ENCODE assay signal across 8 cellular contexts in genomic region chr3:48472923-48473616, GRCh38. TPM values are rescaled to one million over a fixed set of nuclear protein-coding genes. Genes with fewer than 3 reads are reported as not detected.
DNase-seq lines count a peak whose midpoint lies in the region; FAIRE-seq and TF ChIP-seq lines count a peak whose summit lies in the region.

No MANE protein-coding gene starts in this region.

- TF ChIP-seq CTCF in LNCAP (IDR thresholded peaks at IDR 0.05), result peak; percentile 48; the same call in 1 of the 2 replicates

- H3K36me3 Mint-ChIP-seq in activated naive CD4-positive, alpha-beta T cell treated with anti-CD3 and anti-CD28 coated beads for 36 hours (ENCODE audit: low read depth), result peaks cover 18% of the 10 kb centered on the region

- peak overlapping the region; percentile 78 for H3K4me3 Mint-ChIP-seq in activated naive CD4-positive, alpha-beta T cell treated with anti-CD3 and anti-CD28 coated beads for 36 hours

- intact Hi-C loops in activated naive CD4-positive, alpha-beta T cell treated with anti-CD3 and anti-CD28 coated beads for 36 hours (cut with micrococcal nuclease), result loop anchor here (1.0 to 10.0 kb wide), 8 partner anchors 32 to 1762 kb away; partner anchors contain the start of genes CCDC51, GNAI2, NME6 and SLC26A6

- peak; percentile 96 for FAIRE-seq in G401.6 (lab: Jason Lieb, UNC)

- H3K27ac Mint-ChIP-seq in activated naive CD4-positive, alpha-beta T cell treated with anti-CD3 and anti-CD28 coated beads for 36 hours, result peak overlapping the region; percentile 97

- H3K27ac ChIP-seq in SJSA1, result peak overlapping the region; percentile 94

- CTCF ChIA-PET in activated naive CD4-positive, alpha-beta T cell treated with anti-CD3 and anti-CD28 coated beads for 36 hours (lab: Charles Lee), result interaction anchor here (0.5 to 4.2 kb wide), 12 partner anchors 15 to 203 kb away, joined by 3 to 28 read pairs (median 4); partner anchors contain the start of genes ATRIP and SLC26A6

- H3K9me3 ChIP-seq in SJSA1 (replicated peaks), result no peaks in the 10 kb centered on the region

- H3K27me3 Mint-ChIP-seq in activated naive CD4-positive, alpha-beta T cell treated with anti-CD3 and anti-CD28 coated beads for 36 hours (ENCODE audit: low read depth), result no peaks in the 10 kb centered on the region

- H3K9me3 Mint-ChIP-seq in activated naive CD4-positive, alpha-beta T cell treated with anti-CD3 and anti-CD28 coated beads for 36 hours, result no peaks in the 10 kb centered on the region

- DNase-seq in H4 (ENCODE audit: low spot score) (peak; percentile 92), SJSA1 (ENCODE audit: low read depth in 1 of 2, low spot score in 2 of 2) (peak; percentile 92 to 93), globus pallidus (ENCODE audit: low spot score) (peak; percentile 86), non-pigmented ciliary epithelial cell (ENCODE audit: low read depth) (peak; percentile 65), superior temporal gyrus (ENCODE audit: extremely low spot score) (peak; percentile 85)
- peak; percentile 99 for DNase-seq in activated naive CD4-positive, alpha-beta T cell treated with anti-CD3 and anti-CD28 coated beads for 36 hours

- H3K4me1 ChIP-seq in SJSA1 (replicated peaks), result peaks cover 12% of the 10 kb centered on the region

- peaks cover 28% of the 10 kb centered on the region for H3K36me3 ChIP-seq in SJSA1

- peak overlapping the region; percentile 53 for H3K4me3 ChIP-seq in SJSA1

- no peaks in the 10 kb centered on the region for H3K27me3 ChIP-seq in SJSA1 (replicated peaks)

- peaks cover 55% of the 10 kb centered on the region for H3K4me1 Mint-ChIP-seq in activated naive CD4-positive, alpha-beta T cell treated with anti-CD3 and anti-CD28 coated beads for 36 hours (ENCODE audit: low read depth)

RNA-seq across cellular contexts. Expression of gene ATRIP, which starts 26.5 kb away (rescaled TPM):
- total RNA-seq in H4 (2014; rRNA removed; shearing (Covaris generic)), result 5.3 and 5.7 TPM in 2 replicates
- 4.1 and 9.7 TPM in 2 replicates for total RNA-seq in SJSA1 (2014; rRNA removed; shearing (Covaris generic))
- total RNA-seq in activated naive CD4-positive, alpha-beta T cell treated with anti-CD3 and anti-CD28 coated beads for 36 hours, result 10 to 100 TPM in 1 of 2 experiments, 1 to 10 TPM in 1; 8.9 to 10.0 TPM

RNA-seq across cellular contexts. Expression of gene SHISA5, which starts 30.9 kb away (rescaled TPM):
- 100 and 108 TPM in 2 replicates for total RNA-seq in H4 (2014; rRNA removed; shearing (Covaris generic))
- 94.8 and 105 TPM in 2 replicates for total RNA-seq in SJSA1 (2014; rRNA removed; shearing (Covaris generic))
- 10 to 100 TPM; 85.7 to 90.3 TPM for total RNA-seq in activated naive CD4-positive, alpha-beta T cell treated with anti-CD3 and anti-CD28 coated beads for 36 hours

RNA-seq across cellular contexts. Expression of gene TMA7, which starts 33.0 kb away (rescaled TPM):
- 502 and 627 TPM in 2 replicates for total RNA-seq in H4 (2014; rRNA removed; shearing (Covaris generic))
- total RNA-seq in SJSA1 (2014; rRNA removed; shearing (Covaris generic)), result 551 and 569 TPM in 2 replicates
- total RNA-seq in activated naive CD4-positive, alpha-beta T cell treated with anti-CD3 and anti-CD28 coated beads for 36 hours, result 100 to 1,000 TPM; 319 to 353 TPM

RNA-seq across cellular contexts. Expression of gene CCDC51, which starts 33.2 kb away (rescaled TPM):
- total RNA-seq in H4 (2014; rRNA removed; shearing (Covaris generic)), result 23.3 and 28.6 TPM in 2 replicates
- 11.0 and 15.9 TPM in 2 replicates for total RNA-seq in SJSA1 (2014; rRNA removed; shearing (Covaris generic))
- total RNA-seq in activated naive CD4-positive, alpha-beta T cell treated with anti-CD3 and anti-CD28 coated beads for 36 hours, result 10 to 100 TPM; 16.4 to 17.4 TPM

RNA-seq across cellular contexts. Expression of gene PLXNB1, which starts 43.2 kb away (rescaled TPM):
- total RNA-seq in H4 (2014; rRNA removed; shearing (Covaris generic)), result 4.3 and 9.6 TPM in 2 replicates
- 4.0 and 11.7 TPM in 2 replicates for total RNA-seq in SJSA1 (2014; rRNA removed; shearing (Covaris generic))
- total RNA-seq in activated naive CD4-positive, alpha-beta T cell treated with anti-CD3 and anti-CD28 coated beads for 36 hours, result 1 to 10 TPM; 1.5 to 2.0 TPM

Comparison
In these comparisons a context has a peak if more than half of its experiments do, and no peak if none do; other contexts are left out.
1. Peak in every context shown above with its lines: DNase-seq, H3K4me3 ChIP-seq and H3K27ac ChIP-seq.